ENCODE assay signal across 8 cellular contexts in the genomic region with DNA sequence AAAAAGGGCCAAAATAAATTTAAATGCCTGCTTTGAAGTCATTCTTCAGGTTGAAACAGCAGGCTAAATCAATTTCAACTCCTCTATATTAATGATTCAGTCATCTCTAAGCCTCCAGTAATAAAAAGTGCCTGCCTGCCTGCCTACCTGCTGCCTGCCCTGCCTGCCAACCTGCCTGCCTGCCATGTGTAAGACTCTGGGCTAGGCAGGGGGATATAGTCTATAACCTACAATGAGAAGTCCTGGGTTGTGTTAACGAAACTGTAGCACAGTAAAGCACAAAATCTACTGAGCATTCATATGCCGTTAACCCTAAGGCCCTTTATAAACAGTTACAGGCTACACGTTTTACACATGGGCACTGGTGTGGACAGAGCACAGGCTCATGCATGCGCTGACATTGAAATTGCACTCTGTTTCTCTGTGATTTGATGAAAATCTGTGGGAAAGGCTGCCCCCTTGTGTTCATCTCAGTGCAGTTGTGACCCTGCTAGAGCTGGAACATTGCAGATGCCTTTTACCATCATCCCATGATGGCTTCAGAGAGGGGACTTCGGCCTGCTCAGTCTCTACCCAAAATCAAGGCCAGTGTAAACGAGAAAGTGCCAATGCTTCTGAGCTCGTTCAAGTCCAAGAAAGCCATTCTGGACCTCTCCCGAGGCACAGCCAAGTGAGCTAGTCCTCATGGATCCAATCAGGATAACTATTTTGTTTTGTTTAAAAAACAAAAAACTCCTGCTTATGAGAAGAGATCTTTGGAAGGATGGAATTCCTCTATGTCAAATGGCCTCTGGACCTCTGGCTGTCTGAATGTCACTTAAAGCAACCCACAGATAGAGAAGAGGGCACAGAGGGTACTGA.
A peak's percentile ranks its signal among the peaks of the same experiment; 100 is the strongest.
DNase-seq lines count a peak whose midpoint lies in the region; ATAC-seq and TF ChIP-seq lines count a peak whose summit lies in the region.

No MANE protein-coding gene starts in this region.

- H3K9me3 ChIP-seq in PC-9 (ENCODE audit: insufficient read depth, low read depth) (no peaks in the 10 kb centered on the region), thoracic aorta (no peaks in the 10 kb centered on the region)

- H3F3A ChIP-seq in PC-9 (ENCODE audit: insufficient read depth, low read depth), result no peaks in the 10 kb centered on the region

- no peaks in the 10 kb centered on the region for H3K79me2 ChIP-seq in PC-9 (ENCODE audit: low read depth)

- no peak overlapping the region for H3K27ac ChIP-seq in PC-9
- no peak overlapping the region for H3K27ac ChIP-seq in thoracic aorta

- H3K4me3 ChIP-seq in PC-9 (no peak overlapping the region), thoracic aorta (no peak overlapping the region)

- H3K4me2 ChIP-seq in PC-9, result no peak overlapping the region

- CTCF ChIA-PET in PC-9 (lab: Charles Lee), result interaction anchor here (0.6 to 1.2 kb wide), 2 partner anchors 9 to 90 kb away, joined by 3 to 10 read pairs; no protein-coding TSS in a partner anchor

- peak; percentile 28 for DNase-seq in DMS53 treated with DMSO at 0.1 percent for 48 hours (lab: John Stamatoyannopoulos, UW; ENCODE audit: unreplicated experiment)
- DNase-seq in HT-29 (ENCODE audit: low spot score), result peak; percentile 94
- peak; percentile 38 to 46 for DNase-seq in PC-9
- peak; percentile 47 for DNase-seq in activated T-cell treated with anti-CD3 and anti-CD28 coated beads, Interleukin-2, amount 50 U/mL, for 4 hours
- peak; percentile 87 for DNase-seq in fibroblast of peridontal ligament (ENCODE audit: extremely low read depth)
- DNase-seq in neural crest cell (ENCODE audit: low read depth, low spot score), result peak; percentile 81
- no peak for DNase-seq in thoracic aorta (ENCODE audit: low spot score)

- BruUV-seq in PC-9 (replicated peaks; lab: Mats Ljungman, UMichigan), result no TSS peak

- H4K20me1 ChIP-seq in PC-9 (ENCODE audit: insufficient read depth), result no peaks in the 10 kb centered on the region; the same call in 1 of the 2 replicates

- H3K4me1 Mint-ChIP-seq in activated T-cell treated with anti-CD3 and anti-CD28 coated beads, Interleukin-2, amount 50 U/mL, for 4 hours (ENCODE audit: low read depth), result no peaks in the 10 kb centered on the region
- H3K4me1 Mint-ChIP-seq in neural crest cell, result peaks cover 10% of the 10 kb centered on the region

- H3K4me3 Mint-ChIP-seq in activated T-cell treated with anti-CD3 and anti-CD28 coated beads, Interleukin-2, amount 50 U/mL, for 4 hours, result no peak overlapping the region
- H3K4me3 Mint-ChIP-seq in neural crest cell, result no peak overlapping the region

- H2AFZ ChIP-seq in PC-9, result no peak overlapping the region

- POLR2A ChIA-PET in PC-9 (lab: Charles Lee; ENCODE audit: unreplicated experiment), result no interaction called here

- H3K9me3 Mint-ChIP-seq in activated T-cell treated with anti-CD3 and anti-CD28 coated beads, Interleukin-2, amount 50 U/mL, for 4 hours, result no peaks in the 10 kb centered on the region
- no peaks in the 10 kb centered on the region for H3K9me3 Mint-ChIP-seq in neural crest cell

- TF ChIP-seq CTCF in PC-9 (conservative IDR thresholded peaks at IDR 0.05), result peak; percentile 78
- TF ChIP-seq CTCF in neural crest cell (conservative IDR thresholded peaks at IDR 0.05), result peak; percentile 84
- peak; percentile 77 for TF ChIP-seq CTCF in thoracic aorta (IDR thresholded peaks at IDR 0.05)

- no peaks in the 10 kb centered on the region for H3K27me3 Mint-ChIP-seq in activated T-cell treated with anti-CD3 and anti-CD28 coated beads, Interleukin-2, amount 50 U/mL, for 4 hours (ENCODE audit: low read depth)
- H3K27me3 Mint-ChIP-seq in neural crest cell (ENCODE audit: low read depth), result no peaks in the 10 kb centered on the region

- H3K4me1 ChIP-seq in PC-9 (replicated peaks; ENCODE audit: insufficient read depth), result no peaks in the 10 kb centered on the region
- no peaks in the 10 kb centered on the region for H3K4me1 ChIP-seq in thoracic aorta (ENCODE audit: control insufficient read depth in 1 of 2, low read depth in 2 of 2)

- intact Hi-C loops in PC-9 (cut with micrococcal nuclease; ENCODE audit: unreplicated experiment), result loop anchor here (1.0 to 2.0 kb wide), 3 partner anchors 90 to 787 kb away; no protein-coding TSS in a partner anchor

- peaks cover 7% of the 10 kb centered on the region for H3K36me3 Mint-ChIP-seq in activated T-cell treated with anti-CD3 and anti-CD28 coated beads, Interleukin-2, amount 50 U/mL, for 4 hours (ENCODE audit: insufficient read depth)
- no peaks in the 10 kb centered on the region for H3K36me3 Mint-ChIP-seq in neural crest cell (ENCODE audit: low read depth)

- no peaks in the 10 kb centered on the region for H3K27me3 ChIP-seq in PC-9 (ENCODE audit: insufficient read depth, low read depth)
- H3K27me3 ChIP-seq in thoracic aorta (replicated peaks; ENCODE audit: insufficient read depth), result no peaks in the 10 kb centered on the region

- ATAC-seq in GM21390 (IDR thresholded peaks at IDR 0.05; ENCODE audit: unreplicated experiment) (peak; percentile 95), thoracic aorta (ENCODE audit: insufficient number of reproducible peaks, low FRiP score, low read depth) (peak; percentile 89)
- peak; percentile 69 to 71 for ATAC-seq in activated T-cell treated with anti-CD3 and anti-CD28 coated beads, Interleukin-2, amount 50 U/mL, for 4 hours

- no peaks in the 10 kb centered on the region for H3K9me2 ChIP-seq in PC-9 (ENCODE audit: insufficient read depth)

- no peak overlapping the region for H3K27ac Mint-ChIP-seq in neural crest cell (ENCODE audit: unreplicated experiment)

- H3K36me3 ChIP-seq in PC-9 (ENCODE audit: low read depth) (no peaks in the 10 kb centered on the region), thoracic aorta (no peaks in the 10 kb centered on the region)
